14 cellular contexts compared by ENCODE assay signal in the genomic region with DNA sequence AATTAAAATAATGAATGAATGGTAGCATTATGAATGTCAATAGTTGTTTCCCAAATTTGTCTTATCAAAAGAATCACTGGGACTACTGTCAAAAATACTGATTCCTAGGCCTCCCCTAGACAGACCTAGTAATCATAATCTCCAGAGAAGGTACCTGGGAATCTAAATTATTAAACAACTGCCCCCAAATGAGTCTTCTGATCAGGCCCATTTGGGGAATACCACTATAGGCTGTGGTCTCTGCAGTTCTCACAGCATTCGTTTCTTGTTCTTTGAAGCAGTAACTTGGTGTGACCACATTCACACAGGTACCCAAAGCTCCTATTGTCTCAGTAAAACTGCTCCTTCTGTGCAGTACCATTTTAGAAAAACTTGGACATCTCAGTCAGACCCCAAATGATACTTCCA.
DNase-seq lines count a peak whose midpoint lies in the region; ATAC-seq and TF ChIP-seq lines count a peak whose summit lies in the region.
"Had no signal": no experiment of that assay in that cellular context is flagged by ENCODE, and none has a peak within 500 bp of the region (broad histone marks: within the 10 kb centered on the region; RNA-seq: fewer than 3 reads in every experiment).

No MANE protein-coding gene starts in this region.

- ATAC-seq in GM19372 (IDR thresholded peaks at IDR 0.05; ENCODE audit: low read depth, unreplicated experiment) (peak; percentile 83), HG02678 (IDR thresholded peaks at IDR 0.05; ENCODE audit: unreplicated experiment) (peak; percentile 83), HG03442 (IDR thresholded peaks at IDR 0.05; ENCODE audit: unreplicated experiment) (peak; percentile 88)
- ATAC-seq: stimulated activated memory B cell treated with anti-CD40 and anti-IgM and Interleukin-4, amounts not matched to agents 10 μg/mL and 1 μg/mL and 100 μg/mL, for 72 hours had no signal

- CTCF ChIA-PET in RWPE1 (lab: Yijun Ruan, JAX): no interaction called here

- POLR2A ChIA-PET in RWPE1 (lab: Yijun Ruan, JAX; ENCODE audit: low non-redundant PET): no interaction called here

- in situ Hi-C loops in GM13977 (cut with MboI; ENCODE audit: low pct_unique_long_range_greater_than_20kb, low sequenced_read_pairs, unreplicated experiment): no loop called here

- H3K27ac ChIP-seq in RWPE1: no peak overlapping the region

- TF ChIP-seq CTCF in GM13977 (IDR thresholded peaks at IDR 0.05; ENCODE audit: extremely low read depth, insufficient read depth, missing control alignments) (no peak), RWPE1 (conservative IDR thresholded peaks at IDR 0.05; ENCODE audit: low read depth) (no peak)

- DNase-seq in GM13977 (ENCODE audit: low spot score) (peak; percentile 57), RWPE1 (ENCODE audit: low spot score) (no peak), NCI-H2196 (lab: John Stamatoyannopoulos, UW; ENCODE audit: unreplicated experiment) (no peak), cerebellar cortex (ENCODE audit: low spot score) (no peak)
- DNase-seq in stimulated activated CD4-positive, alpha-beta T cell treated with anti-CD3 and anti-CD28 coated beads, Interleukin-1b, Interleukin-23, amount 100 ng/mL, for 48 hours: no peak
- DNase-seq: activated CD4-positive, CD25-positive, alpha-beta regulatory T cell; activated T-cell treated with anti-CD3 and anti-CD28 coated beads for 4 hours; anterior cingulate cortex; Karpas-422; NCI-H2029 treated with DMSO at 0.1 percent for 48 hours had no signal
